In genomic region chr16:75374388-75374787, GRCh38 we compare ENCODE assay signal across 2 cellular contexts.
A peak's percentile ranks its signal among the peaks of the same experiment; 100 is the strongest.
TF ChIP-seq lines count a peak whose summit lies in the region.

No MANE protein-coding gene starts in this region.

TF ChIP-seq in HepG2, 621 proteins besides CTCF, POLR2A, EP300 and RAD21:
- TF ChIP-seq ZNF770 (CRISPR knock-in tag; IDR thresholded peaks at IDR 0.05) (0 out of 2 replicates have a peak, but pooled peaks have one; percentile 31), NFE2 (CRISPR knock-in tag; IDR thresholded peaks at IDR 0.05) (no peak), TRAFD1 (CRISPR knock-in tag; IDR thresholded peaks at IDR 0.05; ENCODE audit: borderline replicate concordance) (no peak), ZNF121 (CRISPR knock-in tag; IDR thresholded peaks at IDR 0.05) (peak; percentile 56; the same call in 1 of the 2 replicates)

TF ChIP-seq in K562, 482 proteins besides CTCF, POLR2A, EP300 and RAD21:
- TF ChIP-seq ZNF316 (IDR thresholded peaks at IDR 0.05): no peak
- peak; percentile 38 for TF ChIP-seq RBM25 (IDR thresholded peaks at IDR 0.05; ENCODE audit: low read depth, low read length, severe bottlenecking)
- peak; percentile 85 for TF ChIP-seq ZNF121 (CRISPR knock-in tag; conservative IDR thresholded peaks at IDR 0.05)
